ENCODE assay signal across 2 cellular contexts in genomic region chr12:104306943-104307654, GRCh38.
A peak's percentile ranks its signal among the peaks of the same experiment; 100 is the strongest.
TF ChIP-seq lines count a peak whose summit lies in the region.

No MANE protein-coding gene starts in this region.

TF ChIP-seq in HepG2, 621 proteins besides CTCF, POLR2A, EP300 and RAD21:
- TF ChIP-seq ZNF605 (CRISPR knock-in tag; IDR thresholded peaks at IDR 0.05) (no peak), ZFX (CRISPR knock-in tag; IDR thresholded peaks at IDR 0.05; ENCODE audit: low read depth) (no peak), USF2 (IDR thresholded peaks at IDR 0.05; ENCODE audit: low read depth, low read length) (no peak), USF2 (CRISPR knock-in tag; IDR thresholded peaks at IDR 0.05; ENCODE audit: borderline replicate concordance) (no peak), FOXP1 (IDR thresholded peaks at IDR 0.05) (no peak), FOXP1 (CRISPR knock-in tag; IDR thresholded peaks at IDR 0.05) (no peak), ZNF557 (CRISPR knock-in tag; IDR thresholded peaks at IDR 0.05) (no peak), RBM22 (optimal IDR thresholded peaks at IDR 0.05; ENCODE audit: low read length) (peak; percentile 66), PAF1 (CRISPR knock-in tag; IDR thresholded peaks at IDR 0.05) (no peak), GATAD1 (CRISPR knock-in tag; IDR thresholded peaks at IDR 0.05) (no peak), ZNF615 (CRISPR knock-in tag; IDR thresholded peaks at IDR 0.05; ENCODE audit: borderline replicate concordance) (no peak), ZBTB43 (CRISPR knock-in tag; conservative IDR thresholded peaks at IDR 0.05) (no peak), POLR2AphosphoS2 (IDR thresholded peaks at IDR 0.05; ENCODE audit: low read depth, low read length) (peak; percentile 27), ZNF263 (CRISPR knock-in tag; IDR thresholded peaks at IDR 0.05) (no peak)

TF ChIP-seq in K562, 482 proteins besides CTCF, POLR2A, EP300 and RAD21:
- TF ChIP-seq JUNB (CRISPR knock-in tag; conservative IDR thresholded peaks at IDR 0.05) (no peak), CEBPG (CRISPR knock-in tag; IDR thresholded peaks at IDR 0.05) (no peak), CEBPG (tag; conservative IDR thresholded peaks at IDR 0.05 in 1 of 2, IDR thresholded peaks at IDR 0.05 in 1 of 2) (0 out of 4 replicates have a peak, but pooled peaks of 1 of the 2 experiments have one; percentile 8)
